In the genomic region with DNA sequence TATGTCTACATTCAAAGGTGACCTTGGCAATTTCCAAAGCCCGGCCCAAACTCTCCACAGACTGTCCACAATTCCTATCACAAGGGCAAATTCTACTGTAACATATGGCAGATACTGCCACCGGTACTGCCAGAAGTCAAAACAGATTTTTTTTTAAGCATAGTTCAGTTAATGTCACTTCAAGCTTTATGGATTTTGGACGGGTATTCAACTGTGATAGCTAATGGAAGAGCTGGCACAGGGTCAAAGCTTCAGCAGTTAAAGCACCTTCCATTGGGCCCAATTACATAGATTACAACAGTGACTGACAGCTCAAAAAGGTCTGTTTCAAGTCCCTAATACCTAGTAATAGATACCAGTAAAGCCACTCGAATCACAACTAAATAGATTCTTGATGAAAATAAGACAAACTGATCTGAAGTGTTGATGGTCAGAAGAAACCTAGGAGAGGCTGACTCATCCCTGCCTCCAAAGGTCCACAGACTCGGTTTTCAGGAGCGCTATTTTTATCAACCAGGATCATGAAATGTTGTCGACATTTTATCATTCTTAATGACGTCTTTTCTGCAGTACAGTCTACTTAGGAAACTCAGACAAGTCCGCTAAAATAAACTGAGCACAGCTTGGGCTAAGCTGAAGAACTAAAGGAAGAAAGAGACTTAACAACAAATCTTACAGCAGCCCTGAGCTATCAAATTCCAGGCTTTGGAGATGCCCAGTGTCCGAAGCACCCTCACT, we compare ENCODE assay signal across 9 cellular contexts. TPM values are rescaled to one million over a fixed set of nuclear protein-coding genes. Genes with fewer than 3 reads are reported as not detected.
DNase-seq lines count a peak whose midpoint lies in the region; ATAC-seq and TF ChIP-seq lines count a peak whose summit lies in the region.
"Had no signal": no experiment of that assay in that cellular context is flagged by ENCODE, and none has a peak within 500 bp of the region (broad histone marks: within the 10 kb centered on the region; RNA-seq: fewer than 3 reads in every experiment).

No MANE protein-coding gene starts in this region.

- intact Hi-C loops in body of pancreas (cut with DNase I) (no loop called here), colonic mucosa (cut with DNase I) (loop anchor here (5.0 kb wide), 1 partner anchor 83 kb away; no protein-coding TSS in a partner anchor), testis (cut with DNase I; ENCODE audit: low total_unique reads) (no loop called here)

- TF ChIP-seq POLR2A in body of pancreas (IDR thresholded peaks at IDR 0.05) (no peak), testis (IDR thresholded peaks at IDR 0.05) (no peak)

- H3K36me3 ChIP-seq in body of pancreas (replicated peaks in 1 of 2; ENCODE audit: insufficient read depth in 1 of 2, low read depth in 2 of 2) = peaks cover 0 to 23% of the 10 kb centered on the region in 2 donors
- peaks cover 3% of the 10 kb centered on the region for H3K36me3 ChIP-seq in colonic mucosa
- no peaks in the 10 kb centered on the region for H3K36me3 ChIP-seq in testis (ENCODE audit: low read depth, missing control alignments)

- ATAC-seq in body of pancreas = peak; percentile 27

- H3K9ac ChIP-seq in colonic mucosa (ENCODE audit: low read depth in 2 of 2, low read length in 2 of 2) = no peak overlapping the region

- DNase-seq in AG09309 (ENCODE audit: low read depth) = peak; percentile 67
- peak; percentile 85 to 95 for DNase-seq in NCI-H2081 (lab: John Stamatoyannopoulos, UW)
- DNase-seq in body of pancreas = peak in 1 of 4 donors; percentile 26
- DNase-seq in myocyte (ENCODE audit: low read depth) = peak; percentile 71
- no peak for DNase-seq in stimulated activated CD4-positive, alpha-beta T cell treated with anti-CD3 and anti-CD28 coated beads, Interleukin-4, amount 100 ng/mL, for 4 hours
- DNase-seq in colonic mucosa = no peak
- no peak for DNase-seq in testis
- DNase-seq in NCI-H146 (lab: John Stamatoyannopoulos, UW) = no peak

- TF ChIP-seq CTCF in AG09309 (IDR thresholded peaks at IDR 0.05; ENCODE audit: control insufficient read depth, insufficient read depth, low read depth, low read length, missing control alignments) (no peak), body of pancreas (IDR thresholded peaks at IDR 0.05) (no peak), colonic mucosa (IDR thresholded peaks at IDR 0.05) (no peak), testis (IDR thresholded peaks at IDR 0.05) (no peak)

- H3K4me3 ChIP-seq in AG09309 (ENCODE audit: control insufficient read depth, low read depth, low read length) (no peak overlapping the region), body of pancreas (no peak overlapping the region), colonic mucosa (no peak overlapping the region), testis (no peak overlapping the region)

- H3K27ac ChIP-seq in body of pancreas (peak overlapping the region in 2 of 4 donors; percentile 15 to 23), colonic mucosa (no peak overlapping the region), testis (no peak overlapping the region)
- H3K27ac ChIP-seq: C4-2B had no signal

- 21 to 23% methylated on average over 10 of the region's 10 CpGs for WGBS in body of pancreas, 2 donors
- WGBS in testis, 2 donors = 61 to 71% methylated on average over 10 of the region's 10 CpGs

- peaks cover 20% of the 10 kb centered on the region for H3K4me1 ChIP-seq in body of pancreas
- H3K4me1 ChIP-seq in colonic mucosa = peaks cover 6% of the 10 kb centered on the region
- H3K4me1 ChIP-seq in testis = peaks cover 15% of the 10 kb centered on the region

- H3K27me3 ChIP-seq in body of pancreas = no peaks in the 10 kb centered on the region
- H3K27me3 ChIP-seq in colonic mucosa = no peaks in the 10 kb centered on the region
- no peaks in the 10 kb centered on the region for H3K27me3 ChIP-seq in testis

- H3K9me3 ChIP-seq in body of pancreas = no peaks in the 10 kb centered on the region
- no peaks in the 10 kb centered on the region for H3K9me3 ChIP-seq in colonic mucosa
- H3K9me3 ChIP-seq in testis = no peaks in the 10 kb centered on the region

RNA-seq across cellular contexts. Expression of a gene that starts 38.7 kb away (rescaled TPM):
- total RNA-seq in body of pancreas (100 to 1,000 TPM; 265 to 341 TPM), myocyte (1,048 and 1,291 TPM in 2 replicates), colonic mucosa (100 to 1,000 TPM; 813 to 816 TPM), testis (100 to 1,000 TPM; 199 to 226 TPM)
- polyA plus RNA-seq in myocyte (2012) = 2,760 TPM
- 388 TPM for polyA plus RNA-seq in testis (ENCODE audit: insufficient read depth, low read depth, low replicate concordance)

Comparison
In these comparisons a context has a peak if more than half of its experiments do, and no peak if none do; other contexts are left out.
1. DNase-seq: peak in AG09309 (single experiment), NCI-H2081 (2 of 2) and myocyte (single experiment); none in stimulated activated CD4-positive, alpha-beta T cell treated with anti-CD3 and anti-CD28 coated beads, Interleukin-4, amount 100 ng/mL, for 4 hours (0 of 2), colonic mucosa (single experiment), testis (single experiment) and NCI-H146 (single experiment).